In the genomic region with DNA sequence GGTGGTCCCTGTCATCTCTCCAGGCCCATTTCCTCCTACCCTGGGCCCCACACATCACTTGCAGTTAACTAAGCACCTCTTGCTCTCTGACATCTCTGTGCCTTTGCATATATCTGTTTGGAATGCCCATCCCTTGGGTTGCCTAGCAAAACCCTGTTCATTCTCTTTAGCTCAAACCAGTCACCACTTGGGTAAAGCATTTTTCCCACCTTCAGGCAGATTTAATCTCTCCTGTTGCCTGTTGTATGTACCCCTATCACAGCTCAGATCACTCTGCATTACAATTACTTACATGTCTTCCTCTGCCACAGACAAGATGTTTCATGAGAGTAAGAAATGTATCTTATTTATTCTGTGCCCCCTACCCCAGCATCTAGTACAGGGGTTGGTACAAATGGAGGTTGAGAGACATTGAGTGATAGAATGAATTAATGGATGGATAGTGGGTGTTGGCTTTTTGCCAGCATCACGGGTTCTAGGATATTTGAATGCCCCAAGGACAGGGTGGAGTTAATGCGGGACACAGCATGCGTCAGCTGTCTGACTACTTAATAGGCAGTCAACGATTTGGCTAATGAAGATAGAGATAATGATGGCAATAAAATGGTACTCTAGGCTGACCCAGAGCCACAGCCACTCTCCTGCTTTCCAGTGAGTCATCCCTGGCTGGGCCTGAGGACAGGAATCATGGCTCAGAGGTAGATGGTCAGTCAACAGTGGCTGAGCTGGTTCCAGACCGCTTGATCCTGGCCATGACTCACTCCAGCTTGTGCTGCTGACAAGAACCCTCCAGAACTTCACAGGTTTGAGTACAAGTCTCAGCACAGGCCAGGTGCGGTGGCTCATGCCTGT, we compare ENCODE assay signal across 12 cellular contexts. TPM values are rescaled to one million over a fixed set of nuclear protein-coding genes. Genes with fewer than 3 reads are reported as not detected.
DNase-seq lines count a peak whose midpoint lies in the region; ATAC-seq, FAIRE-seq and TF ChIP-seq lines count a peak whose summit lies in the region.
"Had no signal": no experiment of that assay in that cellular context is flagged by ENCODE, and none has a peak within 500 bp of the region (broad histone marks: within the 10 kb centered on the region; RNA-seq: fewer than 3 reads in every experiment).

No MANE protein-coding gene starts in this region.

- CTCF ChIA-PET in activated CD8-positive, alpha-beta T cell treated with anti-CD3 and anti-CD28 coated beads, Interleukin-2, amount 10 ng/mL, durations not matched to agents 7 days and 5 days (lab: Charles Lee) = no interaction called here

- in situ Hi-C loops in ACHN (cut with HindIII; ENCODE audit: low pct_ligation_motif_present, low pct_unique_long_range_greater_than_20kb, low sequenced_read_pairs) = no loop called here
- in situ Hi-C loops in GM13977 (cut with MboI; ENCODE audit: low pct_unique_long_range_greater_than_20kb, low sequenced_read_pairs, unreplicated experiment) = no loop called here

- POLR2A ChIA-PET in activated CD8-positive, alpha-beta T cell treated with anti-CD3 and anti-CD28 coated beads, Interleukin-2, amount 10 ng/mL, durations not matched to agents 7 days and 5 days (lab: Charles Lee) = interaction anchor here (1.0 kb wide), 1 partner anchor 17 kb away, joined by 3 read pairs; a partner anchor contains a TSS

- intact Hi-C loops in body of pancreas (cut with DNase I) = no loop called here
- intact Hi-C loops in left colon (cut with DNase I, micrococcal nuclease) = no loop called here

- FAIRE-seq in HTR-8/SVneo (lab: Jason Lieb, UNC) = no peak

- H3K9me3 ChIP-seq in body of pancreas = no peaks in the 10 kb centered on the region

- no peaks in the 10 kb centered on the region for H3K36me3 ChIP-seq in body of pancreas (replicated peaks in 1 of 2; ENCODE audit: insufficient read depth in 1 of 2, low read depth in 2 of 2)

- H3K4me3 Mint-ChIP-seq in activated CD8-positive, alpha-beta T cell treated with anti-CD3 and anti-CD28 coated beads, Interleukin-2, amount 10 ng/mL, durations not matched to agents 7 days and 5 days = no peak overlapping the region
- H3K4me3 Mint-ChIP-seq: activated CD8-positive, alpha-beta memory T cell treated with anti-CD3 and anti-CD28 coated beads, Interleukin-2, amount 10 ng/mL, durations not matched to agents 7 days and 5 days had no signal

- no peaks in the 10 kb centered on the region for H3K9me3 Mint-ChIP-seq in activated CD8-positive, alpha-beta T cell treated with anti-CD3 and anti-CD28 coated beads, Interleukin-2, amount 10 ng/mL, durations not matched to agents 7 days and 5 days (ENCODE audit: insufficient read depth)

- no peaks in the 10 kb centered on the region for H3K27me3 ChIP-seq in body of pancreas
- H3K27me3 ChIP-seq: dorsolateral prefrontal cortex had no signal

- no peaks in the 10 kb centered on the region for H3K36me3 Mint-ChIP-seq in activated CD8-positive, alpha-beta T cell treated with anti-CD3 and anti-CD28 coated beads, Interleukin-2, amount 10 ng/mL, durations not matched to agents 7 days and 5 days (ENCODE audit: low read depth)
- H3K36me3 Mint-ChIP-seq: activated CD8-positive, alpha-beta memory T cell treated with anti-CD3 and anti-CD28 coated beads, Interleukin-2, amount 10 ng/mL, durations not matched to agents 7 days and 5 days had no signal

- no peak overlapping the region for H3K27ac Mint-ChIP-seq in activated CD8-positive, alpha-beta T cell treated with anti-CD3 and anti-CD28 coated beads, Interleukin-2, amount 10 ng/mL, durations not matched to agents 7 days and 5 days
- H3K27ac Mint-ChIP-seq: activated CD8-positive, alpha-beta memory T cell treated with anti-CD3 and anti-CD28 coated beads, Interleukin-2, amount 10 ng/mL, durations not matched to agents 7 days and 5 days had no signal

- ATAC-seq in body of pancreas (peak; percentile 78), left colon (peak; percentile 38)
- ATAC-seq in activated CD8-positive, alpha-beta T cell treated with anti-CD3 and anti-CD28 coated beads, Interleukin-2, amount 10 ng/mL, durations not matched to agents 7 days and 5 days = no peak
- ATAC-seq: activated CD8-positive, alpha-beta memory T cell treated with anti-CD3 and anti-CD28 coated beads, Interleukin-2, amount 10 ng/mL, durations not matched to agents 7 days and 5 days had no signal

- no peak for TF ChIP-seq POLR2A in body of pancreas (IDR thresholded peaks at IDR 0.05)

- H3K27ac ChIP-seq in body of pancreas = peak overlapping the region in 3 of 4 donors; percentile 5 to 68 (median 49)
- H3K27ac ChIP-seq: dorsolateral prefrontal cortex had no signal

- 38 to 40% methylated on average over 6 of the region's 6 CpGs for WGBS in body of pancreas, 2 donors

- H3K4me1 Mint-ChIP-seq in activated CD8-positive, alpha-beta T cell treated with anti-CD3 and anti-CD28 coated beads, Interleukin-2, amount 10 ng/mL, durations not matched to agents 7 days and 5 days (ENCODE audit: low read depth) = peaks cover 2% of the 10 kb centered on the region
- H3K4me1 Mint-ChIP-seq: activated CD8-positive, alpha-beta memory T cell treated with anti-CD3 and anti-CD28 coated beads, Interleukin-2, amount 10 ng/mL, durations not matched to agents 7 days and 5 days had no signal

- H3K4me1 ChIP-seq in body of pancreas = peaks cover 39% of the 10 kb centered on the region

- no peak overlapping the region for H3K4me3 ChIP-seq in body of pancreas
- H3K4me3 ChIP-seq: dorsolateral prefrontal cortex had no signal

- peaks cover 4% of the 10 kb centered on the region for H3K27me3 Mint-ChIP-seq in activated CD8-positive, alpha-beta T cell treated with anti-CD3 and anti-CD28 coated beads, Interleukin-2, amount 10 ng/mL, durations not matched to agents 7 days and 5 days (ENCODE audit: low read depth)

- no peak for TF ChIP-seq CTCF in body of pancreas (IDR thresholded peaks at IDR 0.05)
- TF ChIP-seq CTCF in GM13977 (IDR thresholded peaks at IDR 0.05; ENCODE audit: extremely low read depth, insufficient read depth, missing control alignments) = no peak

- peak; percentile 94 for DNase-seq in ACHN
- DNase-seq in HTR-8/SVneo (ENCODE audit: insufficient read length, low spot score) = peak; percentile 53
- DNase-seq in body of pancreas = peak; percentile 51 to 92 (median 62)
- DNase-seq in left colon = no peak
- no peak for DNase-seq in GM13977 (ENCODE audit: low spot score)
- no peak for DNase-seq in activated gamma-delta T cell treated with Interleukin-2 at 50 U/mL for 16 hours
- DNase-seq in activated CD8-positive, alpha-beta T cell treated with anti-CD3 and anti-CD28 coated beads, Interleukin-2, amount 10 ng/mL, durations not matched to agents 7 days and 5 days = no peak
- no peak for DNase-seq in MV-4-11 (lab: John Stamatoyannopoulos, UW)
- DNase-seq: activated CD8-positive, alpha-beta memory T cell treated with anti-CD3 and anti-CD28 coated beads, Interleukin-2, amount 10 ng/mL, durations not matched to agents 7 days and 5 days; dorsolateral prefrontal cortex had no signal

RNA-seq across cellular contexts. Expression of a gene that starts 6.5 kb away (rescaled TPM):
- 10 to 100 TPM; 19.8 to 34.8 TPM for total RNA-seq in body of pancreas
- under 1 TPM; 0.31 to 0.34 TPM for total RNA-seq in left colon
- not detected for total RNA-seq in activated CD8-positive, alpha-beta T cell treated with anti-CD3 and anti-CD28 coated beads, Interleukin-2, amount 10 ng/mL, durations not matched to agents 7 days and 5 days
- total RNA-seq: activated CD8-positive, alpha-beta memory T cell treated with anti-CD3 and anti-CD28 coated beads, Interleukin-2, amount 10 ng/mL, durations not matched to agents 7 days and 5 days; SK-MEL-5; ureter had no signal

RNA-seq across cellular contexts. Expression of a gene that starts 7.0 kb away (rescaled TPM):
- total RNA-seq in body of pancreas = 10 to 100 TPM in 1 of 2 donors, 1 to 10 TPM in 1; 4.9 to 19.4 TPM
- 10 to 100 TPM; 12.3 to 15.2 TPM for total RNA-seq in left colon
- 10 to 100 TPM; 14.9 to 16.4 TPM for total RNA-seq in activated CD8-positive, alpha-beta T cell treated with anti-CD3 and anti-CD28 coated beads, Interleukin-2, amount 10 ng/mL, durations not matched to agents 7 days and 5 days

RNA-seq across cellular contexts. Expression of a gene that starts 14.2 kb away (rescaled TPM):
- total RNA-seq in body of pancreas = 10 to 100 TPM; 31.3 to 33.2 TPM
- 10 to 100 TPM; 39.4 to 40.3 TPM for total RNA-seq in left colon
- 10 to 100 TPM; 85.1 to 91.2 TPM for total RNA-seq in activated CD8-positive, alpha-beta T cell treated with anti-CD3 and anti-CD28 coated beads, Interleukin-2, amount 10 ng/mL, durations not matched to agents 7 days and 5 days

RNA-seq across cellular contexts. Expression of a gene that starts 17.2 kb away (rescaled TPM):
- total RNA-seq in body of pancreas = 10 to 100 TPM in 1 of 2 donors, 1 to 10 TPM in 1; 8.8 to 21.4 TPM
- total RNA-seq in left colon = 10 to 100 TPM; 33.8 to 38.8 TPM
- total RNA-seq in activated CD8-positive, alpha-beta T cell treated with anti-CD3 and anti-CD28 coated beads, Interleukin-2, amount 10 ng/mL, durations not matched to agents 7 days and 5 days = 10 to 100 TPM; 28.9 to 32.8 TPM

RNA-seq across cellular contexts. Expression of a gene that starts 44.3 kb away (rescaled TPM):
- 1 to 10 TPM in 1 of 2 donors, under 1 TPM in 1; 0.66 to 1.6 TPM for total RNA-seq in body of pancreas
- total RNA-seq in left colon = 100 to 1,000 TPM; 202 to 348 TPM
- total RNA-seq in activated CD8-positive, alpha-beta T cell treated with anti-CD3 and anti-CD28 coated beads, Interleukin-2, amount 10 ng/mL, durations not matched to agents 7 days and 5 days = 1 to 10 TPM; 1.8 to 1.9 TPM
- total RNA-seq: SK-MEL-5 had no signal

Comparison
In these comparisons a context has a peak if more than half of its experiments do, and no peak if none do; other contexts are left out.
1. DNase-seq: peak in ACHN (single experiment), HTR-8/SVneo (single experiment) and body of pancreas (4 of 4); none in left colon (0 of 2), GM13977 (single experiment), activated gamma-delta T cell treated with Interleukin-2 at 50 U/mL for 16 hours (single experiment), activated CD8-positive, alpha-beta T cell treated with anti-CD3 and anti-CD28 coated beads, Interleukin-2, amount 10 ng/mL, durations not matched to agents 7 days and 5 days (single experiment) and MV-4-11 (single experiment).
2. RNA of a gene that starts 6.5 kb away (total RNA-seq): 19.8 to 34.8 TPM in body of pancreas; 0.31 to 0.34 TPM in left colon and not detected in activated CD8-positive, alpha-beta T cell treated with anti-CD3 and anti-CD28 coated beads, Interleukin-2, amount 10 ng/mL, durations not matched to agents 7 days and 5 days; every median in the first group is over 10 times any median in the second.